Comparison of ENCODE assay signal across 1 cellular context in the genomic region with DNA sequence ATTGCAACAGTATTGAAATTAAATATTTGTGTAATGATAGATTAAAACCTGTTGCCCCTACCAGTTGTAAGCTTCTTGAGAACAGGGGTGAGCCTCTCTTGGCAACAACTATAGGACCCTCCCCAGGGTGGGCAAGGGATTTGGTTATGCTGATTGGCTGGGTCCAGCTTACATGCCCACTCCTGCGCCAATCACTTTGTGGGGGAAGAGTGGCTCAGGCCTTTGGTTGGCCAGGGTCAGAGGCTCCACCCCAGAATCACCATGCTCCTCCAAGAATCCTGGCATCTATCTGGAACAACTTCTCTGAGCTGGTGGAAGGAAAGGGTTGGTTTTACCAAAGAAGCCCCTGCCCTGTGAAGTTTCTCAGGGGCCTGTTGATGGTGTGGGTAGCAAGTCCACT.
TF ChIP-seq lines count a peak whose summit lies in the region.

No MANE protein-coding gene starts in this region.

TF ChIP-seq in GM23338, 12 proteins besides CTCF, POLR2A, EP300 and RAD21 (continued from another document):
- TF ChIP-seq, protein P1, sequence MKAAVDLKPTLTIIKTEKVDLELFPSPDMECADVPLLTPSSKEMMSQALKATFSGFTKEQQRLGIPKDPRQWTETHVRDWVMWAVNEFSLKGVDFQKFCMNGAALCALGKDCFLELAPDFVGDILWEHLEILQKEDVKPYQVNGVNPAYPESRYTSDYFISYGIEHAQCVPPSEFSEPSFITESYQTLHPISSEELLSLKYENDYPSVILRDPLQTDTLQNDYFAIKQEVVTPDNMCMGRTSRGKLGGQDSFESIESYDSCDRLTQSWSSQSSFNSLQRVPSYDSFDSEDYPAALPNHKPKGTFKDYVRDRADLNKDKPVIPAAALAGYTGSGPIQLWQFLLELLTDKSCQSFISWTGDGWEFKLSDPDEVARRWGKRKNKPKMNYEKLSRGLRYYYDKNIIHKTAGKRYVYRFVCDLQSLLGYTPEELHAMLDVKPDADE (IDR thresholded peaks at IDR 0.05): no peak
- TF ChIP-seq NANOG (IDR thresholded peaks at IDR 0.05; ENCODE audit: borderline replicate concordance) (no peak), ZNF114 (CRISPR knock-in tag; IDR thresholded peaks at IDR 0.05) (no peak), POLR2AphosphoS5 (IDR thresholded peaks at IDR 0.05; ENCODE audit: low read depth) (no peak), EZH2 (IDR thresholded peaks at IDR 0.05; ENCODE audit: low read depth, unreplicated experiment) (no peak), EZH2phosphoT487 (IDR thresholded peaks at IDR 0.05; ENCODE audit: unreplicated experiment) (no peak), STAT1 (IDR thresholded peaks at IDR 0.05; ENCODE audit: unreplicated experiment) (no peak)
- TF ChIP-seq, protein P2, sequence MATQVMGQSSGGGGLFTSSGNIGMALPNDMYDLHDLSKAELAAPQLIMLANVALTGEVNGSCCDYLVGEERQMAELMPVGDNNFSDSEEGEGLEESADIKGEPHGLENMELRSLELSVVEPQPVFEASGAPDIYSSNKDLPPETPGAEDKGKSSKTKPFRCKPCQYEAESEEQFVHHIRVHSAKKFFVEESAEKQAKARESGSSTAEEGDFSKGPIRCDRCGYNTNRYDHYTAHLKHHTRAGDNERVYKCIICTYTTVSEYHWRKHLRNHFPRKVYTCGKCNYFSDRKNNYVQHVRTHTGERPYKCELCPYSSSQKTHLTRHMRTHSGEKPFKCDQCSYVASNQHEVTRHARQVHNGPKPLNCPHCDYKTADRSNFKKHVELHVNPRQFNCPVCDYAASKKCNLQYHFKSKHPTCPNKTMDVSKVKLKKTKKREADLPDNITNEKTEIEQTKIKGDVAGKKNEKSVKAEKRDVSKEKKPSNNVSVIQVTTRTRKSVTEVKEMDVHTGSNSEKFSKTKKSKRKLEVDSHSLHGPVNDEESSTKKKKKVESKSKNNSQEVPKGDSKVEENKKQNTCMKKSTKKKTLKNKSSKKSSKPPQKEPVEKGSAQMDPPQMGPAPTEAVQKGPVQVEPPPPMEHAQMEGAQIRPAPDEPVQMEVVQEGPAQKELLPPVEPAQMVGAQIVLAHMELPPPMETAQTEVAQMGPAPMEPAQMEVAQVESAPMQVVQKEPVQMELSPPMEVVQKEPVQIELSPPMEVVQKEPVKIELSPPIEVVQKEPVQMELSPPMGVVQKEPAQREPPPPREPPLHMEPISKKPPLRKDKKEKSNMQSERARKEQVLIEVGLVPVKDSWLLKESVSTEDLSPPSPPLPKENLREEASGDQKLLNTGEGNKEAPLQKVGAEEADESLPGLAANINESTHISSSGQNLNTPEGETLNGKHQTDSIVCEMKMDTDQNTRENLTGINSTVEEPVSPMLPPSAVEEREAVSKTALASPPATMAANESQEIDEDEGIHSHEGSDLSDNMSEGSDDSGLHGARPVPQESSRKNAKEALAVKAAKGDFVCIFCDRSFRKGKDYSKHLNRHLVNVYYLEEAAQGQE (IDR thresholded peaks at IDR 0.05; ENCODE audit: unreplicated experiment): no peak
